8 cellular contexts compared by ENCODE assay signal in genomic region chr1:31931241-31932225, GRCh38. TPM values are rescaled to one million over a fixed set of nuclear protein-coding genes. Genes with fewer than 3 reads are reported as not detected.
A peak's percentile ranks its signal among the peaks of the same experiment; 100 is the strongest.
DNase-seq lines count a peak whose midpoint lies in the region; ATAC-seq, FAIRE-seq and TF ChIP-seq lines count a peak whose summit lies in the region.

No MANE protein-coding gene starts in this region.

- H3K4me3 Mint-ChIP-seq in activated T-helper 1 cell treated with anti-CD3 and anti-CD28 coated beads, Interleukin-12 subunit alpha, Interleukin-12 subunit beta, Interleukin-2, Interleukin-4 antibody, amounts not matched to agents 30 ng/mL and 10 ng/mL and 1 ng/mL, durations not matched to agents 14 hours and 24 hours and 36 hours: peak overlapping the region; percentile 83

- no peak overlapping the region for H3K9ac ChIP-seq in iPS-15b (ENCODE audit: low read depth, low read length)

- peak overlapping the region; percentile 94 for H3K27ac Mint-ChIP-seq in activated T-helper 1 cell treated with anti-CD3 and anti-CD28 coated beads, Interleukin-12 subunit alpha, Interleukin-12 subunit beta, Interleukin-2, Interleukin-4 antibody, amounts not matched to agents 30 ng/mL and 10 ng/mL and 1 ng/mL, durations not matched to agents 14 hours and 24 hours and 36 hours

- H3K27ac ChIP-seq in transverse colon: peak overlapping the region; percentile 94 to 98 (median 97)

- intact Hi-C loops in activated T-helper 1 cell treated with anti-CD3 and anti-CD28 coated beads, Interleukin-12 subunit alpha, Interleukin-12 subunit beta, Interleukin-2, Interleukin-4 antibody, amounts not matched to agents 30 ng/mL and 10 ng/mL and 1 ng/mL, durations not matched to agents 14 hours and 24 hours and 36 hours (cut with micrococcal nuclease): loop anchor here (1.0 to 10.0 kb wide), 3 partner anchors 12 to 403 kb away; partner anchors contain the start of genes MARCKSL1 and PEF1
- intact Hi-C loops in transverse colon (cut with DNase I; ENCODE audit: low total_unique reads): no loop called here

- no peaks in the 10 kb centered on the region for H3K27me3 ChIP-seq in iPS-15b (ENCODE audit: control insufficient read depth, insufficient read depth, low read length)
- no peaks in the 10 kb centered on the region for H3K27me3 ChIP-seq in transverse colon

- FAIRE-seq in HTR-8/SVneo (lab: Jason Lieb, UNC): no peak

- DNase-seq in ACHN (peak; percentile 45), HTR-8/SVneo (ENCODE audit: insufficient read length, low spot score) (peak; percentile 40), transverse colon (no peak)
- no peak for DNase-seq in activated T-helper 1 cell treated with anti-CD3 and anti-CD28 coated beads, Interleukin-12 subunit alpha, Interleukin-12 subunit beta, Interleukin-2, Interleukin-4 antibody, amounts not matched to agents 30 ng/mL and 10 ng/mL and 1 ng/mL, durations not matched to agents 14 hours and 24 hours and 36 hours (ENCODE audit: low spot score)
- no peak for DNase-seq in effector CD4-positive, alpha-beta T cell

- ATAC-seq in HG03025 (IDR thresholded peaks at IDR 0.05; ENCODE audit: low FRiP score, unreplicated experiment) (no peak), GM21447 (IDR thresholded peaks at IDR 0.05; ENCODE audit: unreplicated experiment) (no peak)

- H3K4me1 ChIP-seq in iPS-15b (ENCODE audit: control insufficient read depth, insufficient read depth, low read length) (peaks cover 41% of the 10 kb centered on the region), transverse colon (peaks cover 79 to 100% (median 91%) of the 10 kb centered on the region in 4 donors)

- peaks cover 31% of the 10 kb centered on the region for H3K36me3 Mint-ChIP-seq in activated T-helper 1 cell treated with anti-CD3 and anti-CD28 coated beads, Interleukin-12 subunit alpha, Interleukin-12 subunit beta, Interleukin-2, Interleukin-4 antibody, amounts not matched to agents 30 ng/mL and 10 ng/mL and 1 ng/mL, durations not matched to agents 14 hours and 24 hours and 36 hours (ENCODE audit: low read depth)

- H3K27me3 Mint-ChIP-seq in activated T-helper 1 cell treated with anti-CD3 and anti-CD28 coated beads, Interleukin-12 subunit alpha, Interleukin-12 subunit beta, Interleukin-2, Interleukin-4 antibody, amounts not matched to agents 30 ng/mL and 10 ng/mL and 1 ng/mL, durations not matched to agents 14 hours and 24 hours and 36 hours (ENCODE audit: insufficient read depth): no peaks in the 10 kb centered on the region

- H3K9me3 Mint-ChIP-seq in activated T-helper 1 cell treated with anti-CD3 and anti-CD28 coated beads, Interleukin-12 subunit alpha, Interleukin-12 subunit beta, Interleukin-2, Interleukin-4 antibody, amounts not matched to agents 30 ng/mL and 10 ng/mL and 1 ng/mL, durations not matched to agents 14 hours and 24 hours and 36 hours: no peaks in the 10 kb centered on the region

- TF ChIP-seq POLR2A in transverse colon (IDR thresholded peaks at IDR 0.05): no peak

- no peak for TF ChIP-seq EP300 in transverse colon (IDR thresholded peaks at IDR 0.05; ENCODE audit: low read depth)

- H3K9me3 ChIP-seq in iPS-15b (ENCODE audit: control insufficient read depth, insufficient read depth, low read length): no peaks in the 10 kb centered on the region
- no peaks in the 10 kb centered on the region for H3K9me3 ChIP-seq in transverse colon

- H3K4me1 Mint-ChIP-seq in activated T-helper 1 cell treated with anti-CD3 and anti-CD28 coated beads, Interleukin-12 subunit alpha, Interleukin-12 subunit beta, Interleukin-2, Interleukin-4 antibody, amounts not matched to agents 30 ng/mL and 10 ng/mL and 1 ng/mL, durations not matched to agents 14 hours and 24 hours and 36 hours (ENCODE audit: low read depth): peaks cover 97% of the 10 kb centered on the region

- 14 to 28% methylated on average over 4 of the region's 4 CpGs for WGBS in transverse colon (ENCODE audit: low coverage in 1 of 2), 2 donors

- no peak for TF ChIP-seq CTCF in transverse colon (IDR thresholded peaks at IDR 0.05)

- peak overlapping the region; percentile 10 for H3K4me3 ChIP-seq in iPS-15b (ENCODE audit: low read depth, low read length)
- peak overlapping the region in 1 of 4 donors; percentile 8 for H3K4me3 ChIP-seq in transverse colon

- H3K36me3 ChIP-seq in iPS-15b (ENCODE audit: control insufficient read depth, insufficient read depth, low read length): no peaks in the 10 kb centered on the region
- no peaks in the 10 kb centered on the region for H3K36me3 ChIP-seq in transverse colon

- in situ Hi-C loops in ACHN (cut with HindIII; ENCODE audit: low pct_ligation_motif_present, low pct_unique_long_range_greater_than_20kb, low sequenced_read_pairs): no loop called here
- in situ Hi-C loops in transverse colon (cut with MboI; ENCODE audit: low pct_ligation_motif_present in 1 of 4, low pct_unique_long_range_greater_than_20kb in 1 of 4, low sequenced_read_pairs in 3 of 4): no loop called here

RNA-seq across cellular contexts. Expression of gene PTP4A2, which starts 6.6 kb away (rescaled TPM):
- total RNA-seq in activated T-helper 1 cell treated with anti-CD3 and anti-CD28 coated beads, Interleukin-12 subunit alpha, Interleukin-12 subunit beta, Interleukin-2, Interleukin-4 antibody, amounts not matched to agents 30 ng/mL and 10 ng/mL and 1 ng/mL, durations not matched to agents 14 hours and 24 hours and 36 hours: 390 and 421 TPM in 2 replicates
- total RNA-seq in transverse colon: 100 to 1,000 TPM in 3 of 4 donors, 10 to 100 TPM in 1; 58.9 to 251 (median 195) TPM

Comparison
In these comparisons a context has a peak if more than half of its experiments do, and no peak if none do; other contexts are left out.
1. DNase-seq: peak in ACHN (single experiment) and HTR-8/SVneo (single experiment); none in activated T-helper 1 cell treated with anti-CD3 and anti-CD28 coated beads, Interleukin-12 subunit alpha, Interleukin-12 subunit beta, Interleukin-2, Interleukin-4 antibody, amounts not matched to agents 30 ng/mL and 10 ng/mL and 1 ng/mL, durations not matched to agents 14 hours and 24 hours and 36 hours (single experiment), transverse colon (single experiment) and effector CD4-positive, alpha-beta T cell (single experiment).